Comparison of ENCODE assay signal across 9 cellular contexts in the genomic region with DNA sequence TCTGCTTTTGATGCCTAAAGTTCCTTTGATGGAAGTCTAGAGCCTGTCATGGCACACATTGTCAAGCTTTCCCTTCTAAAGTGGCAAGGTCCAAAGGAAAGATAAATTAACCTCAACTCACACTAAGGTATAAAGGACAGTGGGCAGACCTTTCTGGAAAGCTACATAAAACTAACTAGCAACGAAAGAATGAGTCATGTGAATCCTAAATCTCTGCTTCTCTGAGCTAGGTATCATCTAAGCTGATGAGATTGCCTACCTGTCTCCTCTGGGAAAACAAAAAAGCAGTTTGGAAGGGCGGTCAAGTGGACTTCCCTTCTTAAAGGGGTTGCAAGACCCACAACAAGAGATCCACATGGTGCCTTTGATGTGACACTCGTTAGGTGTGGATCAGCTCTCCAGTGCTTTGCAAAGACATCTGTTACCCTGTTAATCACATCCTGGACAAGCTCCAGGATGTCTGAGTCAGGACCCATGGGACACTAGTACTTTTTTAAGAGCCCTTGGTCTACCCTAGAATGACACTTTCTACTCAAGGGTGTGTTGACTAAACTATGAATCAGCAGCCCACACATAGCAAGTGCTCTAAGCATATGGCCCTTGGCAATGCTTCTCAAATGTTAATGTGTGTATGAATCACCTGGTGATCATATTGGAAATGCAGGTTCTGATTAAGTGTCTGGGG.
DNase-seq lines count a peak whose midpoint lies in the region; FAIRE-seq and TF ChIP-seq lines count a peak whose summit lies in the region.
"Had no signal": no experiment of that assay in that cellular context is flagged by ENCODE, and none has a peak within 500 bp of the region (broad histone marks: within the 10 kb centered on the region; RNA-seq: fewer than 3 reads in every experiment).

No MANE protein-coding gene starts in this region.

- H3K4me3 ChIP-seq in MG63 (no peak overlapping the region), bronchial epithelial cell (ENCODE audit: low read depth, low read length) (no peak overlapping the region), Karpas-422 (ENCODE audit: low read length) (no peak overlapping the region)

- H4K20me1 ChIP-seq in Karpas-422 (ENCODE audit: insufficient read depth, low read depth, low read length): no peaks in the 10 kb centered on the region

- H2AFZ ChIP-seq in Karpas-422 (ENCODE audit: low read length): no peak overlapping the region

- H3K9me3 ChIP-seq in MG63: no peaks in the 10 kb centered on the region
- no peaks in the 10 kb centered on the region for H3K9me3 ChIP-seq in Karpas-422 (ENCODE audit: low read length)

- no peak overlapping the region for H3K9ac ChIP-seq in Karpas-422 (ENCODE audit: low read length)

- peak; percentile 19 for DNase-seq in stimulated activated CD4-positive, alpha-beta T cell treated with anti-CD3 and anti-CD28 coated beads, Interleukin-15, amount 100 ng/mL, for 24 hours
- DNase-seq in stimulated activated CD4-positive, alpha-beta T cell treated with anti-CD3 and anti-CD28 coated beads, Interleukin-4, amount 100 ng/mL, for 1 hour: no peak
- DNase-seq in MG63 (peak; percentile 83), bronchial epithelial cell (ENCODE audit: low read depth) (peak; percentile 100), urothelium cell line (ENCODE audit: low spot score) (peak; percentile 91), NCI-H2227 treated with DMSO at 0.1 percent for 48 hours (lab: John Stamatoyannopoulos, UW) (no peak), Karpas-422 (no peak), AML-193 (lab: John Stamatoyannopoulos, UW) (no peak)
- DNase-seq: nucleus accumbens had no signal

- no peak overlapping the region for H3K4me2 ChIP-seq in Karpas-422 (ENCODE audit: low read depth, low read length, poor library complexity, severe bottlenecking)

- H3K9me2 ChIP-seq in Karpas-422 (replicated peaks; ENCODE audit: insufficient read depth, low read length): no peaks in the 10 kb centered on the region

- FAIRE-seq in bronchial epithelial cell (lab: Jason Lieb, UNC): peak; percentile 98
- FAIRE-seq in urothelium cell line (lab: Jason Lieb, UNC): peak; percentile 98

- no peaks in the 10 kb centered on the region for H3K36me3 ChIP-seq in MG63
- no peaks in the 10 kb centered on the region for H3K36me3 ChIP-seq in bronchial epithelial cell (ENCODE audit: control insufficient read depth, insufficient read depth, low read length)
- H3K36me3 ChIP-seq in Karpas-422 (ENCODE audit: insufficient read depth, low read length): no peaks in the 10 kb centered on the region

- H3K79me2 ChIP-seq in Karpas-422 (ENCODE audit: low read length): no peaks in the 10 kb centered on the region

- peaks cover 9% of the 10 kb centered on the region for H3K4me1 ChIP-seq in Karpas-422 (ENCODE audit: low read length)

- H3K27ac ChIP-seq in Karpas-422 (ENCODE audit: low read length): no peak overlapping the region

- no peak for TF ChIP-seq CTCF in bronchial epithelial cell (IDR thresholded peaks at IDR 0.05; ENCODE audit: insufficient read depth, low read length, severe bottlenecking)

- H3K27me3 ChIP-seq in MG63 (no peaks in the 10 kb centered on the region), bronchial epithelial cell (ENCODE audit: control insufficient read depth, insufficient read depth, low read length) (peaks cover 4% of the 10 kb centered on the region), Karpas-422 (ENCODE audit: low read length) (no peaks in the 10 kb centered on the region)

Comparison
In these comparisons a context has a peak if more than half of its experiments do, and no peak if none do; other contexts are left out.
1. DNase-seq: peak in stimulated activated CD4-positive, alpha-beta T cell treated with anti-CD3 and anti-CD28 coated beads, Interleukin-15, amount 100 ng/mL, for 24 hours (single experiment), MG63 (single experiment), bronchial epithelial cell (single experiment) and urothelium cell line (single experiment); none in stimulated activated CD4-positive, alpha-beta T cell treated with anti-CD3 and anti-CD28 coated beads, Interleukin-4, amount 100 ng/mL, for 1 hour (single experiment), NCI-H2227 treated with DMSO at 0.1 percent for 48 hours (single experiment), Karpas-422 (single experiment) and AML-193 (0 of 2).